15 cellular contexts compared by ENCODE assay signal in genomic region chr13:111179908-111180756, GRCh38.
DNase-seq lines count a peak whose midpoint lies in the region; ATAC-seq lines count a peak whose summit lies in the region.
"Had no signal": no experiment of that assay in that cellular context is flagged by ENCODE, and none has a peak within 500 bp of the region (broad histone marks: within the 10 kb centered on the region; RNA-seq: fewer than 3 reads in every experiment).

No MANE protein-coding gene starts in this region.

- no peaks in the 10 kb centered on the region for H3K27me3 Mint-ChIP-seq in activated T-cell treated with anti-CD3 and anti-CD28 coated beads, Interleukin-2, amount 50 U/mL, for 72 hours (ENCODE audit: low read depth)
- no peaks in the 10 kb centered on the region for H3K27me3 Mint-ChIP-seq in T-cell

- peaks cover 62% of the 10 kb centered on the region for H3K4me1 ChIP-seq in effector memory CD4-positive, alpha-beta T cell (ENCODE audit: control insufficient read depth, insufficient read depth, low read length, poor library complexity, severe bottlenecking)
- peaks cover 89% of the 10 kb centered on the region for H3K4me1 ChIP-seq in thymus (ENCODE audit: control insufficient read depth, insufficient read depth, low read length)

- H3K27ac Mint-ChIP-seq in activated T-cell treated with anti-CD3 and anti-CD28 coated beads, Interleukin-2, amount 50 U/mL, for 72 hours = peak overlapping the region; percentile 70
- H3K27ac Mint-ChIP-seq in T-cell = peak overlapping the region; percentile 80 to 91

- H3K4me1 Mint-ChIP-seq in activated T-cell treated with anti-CD3 and anti-CD28 coated beads, Interleukin-2, amount 50 U/mL, for 72 hours (ENCODE audit: low read depth) = peaks cover 94% of the 10 kb centered on the region
- peaks cover 96 to 98% (median 97%) of the 10 kb centered on the region in 3 donors for H3K4me1 Mint-ChIP-seq in T-cell

- ATAC-seq in activated T-cell treated with anti-CD3 and anti-CD28 coated beads, Interleukin-2, amount 50 U/mL, for 72 hours (replicated peaks in 1 of 2) = peak; percentile 20 to 38
- peak in 2 of 4 experiments; percentile 19 to 23 for ATAC-seq in T-cell (replicated peaks in 1 of 4)
- ATAC-seq in HG03175 (IDR thresholded peaks at IDR 0.05; ENCODE audit: unreplicated experiment) = no peak
- ATAC-seq: left lung had no signal

- H3K27me3 ChIP-seq in effector memory CD4-positive, alpha-beta T cell (replicated peaks; ENCODE audit: control insufficient read depth, insufficient read depth, low read length, poor library complexity, severe bottlenecking) = no peaks in the 10 kb centered on the region
- H3K27me3 ChIP-seq in thymus (ENCODE audit: control insufficient read depth, insufficient read depth) = no peaks in the 10 kb centered on the region
- H3K27me3 ChIP-seq: left lung, ovary, stomach had no signal

- H3K9me3 ChIP-seq in effector memory CD4-positive, alpha-beta T cell (ENCODE audit: control insufficient read depth, low read length) = no peaks in the 10 kb centered on the region
- peaks cover 1% of the 10 kb centered on the region for H3K9me3 ChIP-seq in thymus (ENCODE audit: control insufficient read depth)
- H3K9me3 ChIP-seq: left lung, ovary, stomach had no signal

- peaks cover 16 to 29% of the 10 kb centered on the region in 2 donors for H3K36me3 Mint-ChIP-seq in activated T-cell treated with anti-CD3 and anti-CD28 coated beads, Interleukin-2, amount 50 U/mL, for 72 hours (ENCODE audit: insufficient read depth in 2 of 2)
- peaks cover 25% of the 10 kb centered on the region for H3K36me3 Mint-ChIP-seq in T-cell

- peak overlapping the region; percentile 33 to 54 for H3K4me3 Mint-ChIP-seq in activated T-cell treated with anti-CD3 and anti-CD28 coated beads, Interleukin-2, amount 50 U/mL, for 72 hours
- peak overlapping the region in 1 of 3 donors; percentile 34 for H3K4me3 Mint-ChIP-seq in T-cell

- peak overlapping the region; percentile 44 for H3K27ac ChIP-seq in effector memory CD4-positive, alpha-beta T cell (ENCODE audit: insufficient read depth, low read length, poor library complexity, severe bottlenecking)
- peak overlapping the region; percentile 95 for H3K27ac ChIP-seq in thymus (ENCODE audit: low read depth)
- H3K27ac ChIP-seq: left lung, ovary, RWPE1, VCaP had no signal

- 21% methylated on average over 6 of the region's 6 CpGs for WGBS in thymus

- no peak overlapping the region for H3K4me3 ChIP-seq in effector memory CD4-positive, alpha-beta T cell (ENCODE audit: insufficient read depth, low read depth, low read length, poor library complexity, severe bottlenecking)
- H3K4me3 ChIP-seq in thymus (ENCODE audit: low read length) = peak overlapping the region; percentile 13
- H3K4me3 ChIP-seq: left lung, ovary, stomach had no signal

- no peak for DNase-seq in activated T-cell treated with anti-CD3 and anti-CD28 coated beads, Interleukin-2, amount 50 U/mL, for 72 hours
- DNase-seq in activated T-cell treated with anti-CD3 and anti-CD28 coated beads for 4 hours (no peak), T-cell (peak in 2 of 34 experiments; percentile 31 to 34), DMS79 treated with DMSO at 0.1 percent for 48 hours (lab: John Stamatoyannopoulos, UW) (no peak), RPMI8226 (no peak)
- no peak for DNase-seq in effector memory CD4-positive, alpha-beta T cell
- DNase-seq: activated gamma-delta T cell treated with Interleukin-2 at 50 U/mL for 16 hours, KG1, left lung, ovary, stomach had no signal

- CTCF ChIA-PET in T-cell (lab: Charles Lee) = interaction anchor here (0.5 to 1.1 kb wide), 2 partner anchors 9 to 554 kb away, joined by 3 read pairs; no protein-coding TSS in a partner anchor

- H3K9me3 Mint-ChIP-seq in activated T-cell treated with anti-CD3 and anti-CD28 coated beads, Interleukin-2, amount 50 U/mL, for 72 hours = peaks cover 4 to 5% of the 10 kb centered on the region in 2 donors
- peaks cover 0 to 4% (median 0%) of the 10 kb centered on the region in 3 donors for H3K9me3 Mint-ChIP-seq in T-cell

- H3K36me3 ChIP-seq in effector memory CD4-positive, alpha-beta T cell (ENCODE audit: control insufficient read depth, insufficient read depth, low read length) = no peaks in the 10 kb centered on the region
- peaks cover 6% of the 10 kb centered on the region for H3K36me3 ChIP-seq in thymus (ENCODE audit: control insufficient read depth, insufficient read depth)
- H3K36me3 ChIP-seq: left lung, ovary had no signal

- POLR2A ChIA-PET in T-cell (lab: Charles Lee) = interaction anchor here in 1 of 2 donors (1.0 kb wide), 1 partner anchor 32 kb away, joined by 3 read pairs; no protein-coding TSS in a partner anchor
